In genomic region chr13:41465215-41465907, GRCh38 we compare ENCODE assay signal across 9 cellular contexts. TPM values are rescaled to one million over a fixed set of nuclear protein-coding genes. Genes with fewer than 3 reads are reported as not detected.
DNase-seq lines count a peak whose midpoint lies in the region; ATAC-seq and TF ChIP-seq lines count a peak whose summit lies in the region.
"Had no signal": no experiment of that assay in that cellular context is flagged by ENCODE, and none has a peak within 500 bp of the region (broad histone marks: within the 10 kb centered on the region; RNA-seq: fewer than 3 reads in every experiment).

No MANE protein-coding gene starts in this region.

- POLR2A ChIA-PET in Caco-2 (lab: Charles Lee): no interaction called here

- peak; percentile 94 for ATAC-seq in HG02981 (IDR thresholded peaks at IDR 0.05; ENCODE audit: unreplicated experiment)
- ATAC-seq in RWPE2 (ENCODE audit: low read depth): peak; percentile 79

- BruUV-seq in Caco-2 (replicated peaks; lab: Mats Ljungman, UMichigan): no TSS peak

- H3K4me3 ChIP-seq in RWPE2 (ENCODE audit: severe bottlenecking): no peak overlapping the region
- H3K4me3 ChIP-seq in Caco-2 (ENCODE audit: low read depth, low read length): no peak overlapping the region

- no peak overlapping the region for H3K27ac Mint-ChIP-seq in Caco-2 (ENCODE audit: unreplicated experiment)
- H3K27ac Mint-ChIP-seq in progenitor cell of endocrine pancreas: no peak overlapping the region

- no peak for TF ChIP-seq CTCF in RWPE2 (IDR thresholded peaks at IDR 0.05; ENCODE audit: poor library complexity, severe bottlenecking)
- TF ChIP-seq CTCF in Caco-2 (IDR thresholded peaks at IDR 0.05; ENCODE audit: insufficient read depth in 1 of 2, low read depth in 1 of 2, low read length in 1 of 2, severe bottlenecking in 1 of 2, unreplicated experiment in 1 of 2): no peak
- no peak for TF ChIP-seq CTCF in progenitor cell of endocrine pancreas (IDR thresholded peaks at IDR 0.05; ENCODE audit: unreplicated experiment)

- DNase-seq in RWPE2 (ENCODE audit: low spot score) (no peak), hepatic stellate cell (ENCODE audit: low spot score) (peak; percentile 81), Caco-2 (no peak), progenitor cell of endocrine pancreas (ENCODE audit: low spot score, unreplicated experiment) (no peak)
- DNase-seq in activated naive CD4-positive, alpha-beta T cell treated with Interleukin-2 at 50 U/mL for 16 hours: peak; percentile 88
- DNase-seq in stimulated activated CD8-positive, alpha-beta memory T cell treated with anti-CD3 and anti-CD28 coated beads, Interleukin-12 subunit alpha, Interleukin-12 subunit beta, amount 100 ng/mL, for 24 hours (ENCODE audit: extremely low read depth): peak; percentile 64

- CTCF ChIA-PET in Caco-2 (lab: Charles Lee): no interaction called here

- H3K27me3 Mint-ChIP-seq in Caco-2 (ENCODE audit: insufficient read depth, unreplicated experiment): no peaks in the 10 kb centered on the region
- H3K27me3 Mint-ChIP-seq in progenitor cell of endocrine pancreas: peaks cover 46% of the 10 kb centered on the region

- H3K4me1 ChIP-seq in RWPE2 (ENCODE audit: insufficient read depth, poor library complexity, severe bottlenecking): peaks cover 6% of the 10 kb centered on the region
- H3K4me1 ChIP-seq in Caco-2: no peaks in the 10 kb centered on the region

- H3K36me3 Mint-ChIP-seq in Caco-2 (ENCODE audit: insufficient read depth, unreplicated experiment) (peaks cover 76% of the 10 kb centered on the region), progenitor cell of endocrine pancreas (ENCODE audit: insufficient read depth) (no peaks in the 10 kb centered on the region)
- H3K36me3 Mint-ChIP-seq: brain had no signal

- H3K9me3 ChIP-seq in RWPE2 (ENCODE audit: severe bottlenecking) (no peaks in the 10 kb centered on the region), Caco-2 (no peaks in the 10 kb centered on the region)

- H3K4me1 Mint-ChIP-seq in Caco-2 (ENCODE audit: low read depth, unreplicated experiment): peaks cover 4% of the 10 kb centered on the region
- H3K4me1 Mint-ChIP-seq in progenitor cell of endocrine pancreas (ENCODE audit: low read depth): no peaks in the 10 kb centered on the region

- H3K9me3 Mint-ChIP-seq in Caco-2 (ENCODE audit: unreplicated experiment) (no peaks in the 10 kb centered on the region), progenitor cell of endocrine pancreas (ENCODE audit: low read depth) (no peaks in the 10 kb centered on the region)

- TF ChIP-seq POLR2A in GM18526 (IDR thresholded peaks at IDR 0.05; ENCODE audit: extremely low read depth, insufficient read length): peak; percentile 47

- intact Hi-C loops in Caco-2 (cut with micrococcal nuclease; ENCODE audit: unreplicated experiment): no loop called here

- H3K36me3 ChIP-seq in RWPE2 (ENCODE audit: low read depth) (no peaks in the 10 kb centered on the region), Caco-2 (ENCODE audit: control insufficient read depth, insufficient read depth, low read length) (no peaks in the 10 kb centered on the region)

- no peak overlapping the region for H3K4me3 Mint-ChIP-seq in Caco-2 (ENCODE audit: unreplicated experiment)
- H3K4me3 Mint-ChIP-seq in progenitor cell of endocrine pancreas (ENCODE audit: low read depth): no peak overlapping the region
- H3K4me3 Mint-ChIP-seq: brain had no signal

- H3K27ac ChIP-seq in RWPE2 (ENCODE audit: poor library complexity, severe bottlenecking): no peak overlapping the region

- no peaks in the 10 kb centered on the region for H3K27me3 ChIP-seq in RWPE2 (ENCODE audit: insufficient read depth, poor library complexity, severe bottlenecking)
- no peaks in the 10 kb centered on the region for H3K27me3 ChIP-seq in Caco-2 (replicated peaks; ENCODE audit: control insufficient read depth, insufficient read depth, low read length)

RNA-seq across cellular contexts. Expression of gene RGCC, which starts 8.0 kb away (rescaled TPM):
- total RNA-seq in Caco-2 (2022): 65.6 and 70.8 TPM in 2 replicates
- total RNA-seq in progenitor cell of endocrine pancreas: not detected in 2 replicates

Comparison
In these comparisons a context has a peak if more than half of its experiments do, and no peak if none do; other contexts are left out.
1. DNase-seq: peak in activated naive CD4-positive, alpha-beta T cell treated with Interleukin-2 at 50 U/mL for 16 hours (single experiment), hepatic stellate cell (single experiment) and stimulated activated CD8-positive, alpha-beta memory T cell treated with anti-CD3 and anti-CD28 coated beads, Interleukin-12 subunit alpha, Interleukin-12 subunit beta, amount 100 ng/mL, for 24 hours (single experiment); none in RWPE2 (single experiment), Caco-2 (0 of 2) and progenitor cell of endocrine pancreas (single experiment).
2. RNA of gene RGCC, which starts 8.0 kb away (total RNA-seq): 65.6 to 70.8 TPM in Caco-2; not detected in progenitor cell of endocrine pancreas; every median in the first group is over 10 times any median in the second.